Comparison of ENCODE assay signal across 11 cellular contexts in genomic region chr17:59669411-59669810, GRCh38. TPM values are rescaled to one million over a fixed set of nuclear protein-coding genes. Genes with fewer than 3 reads are reported as not detected.
DNase-seq lines count a peak whose midpoint lies in the region; ATAC-seq, FAIRE-seq and TF ChIP-seq lines count a peak whose summit lies in the region.
"Had no signal": no experiment of that assay in that cellular context is flagged by ENCODE, and none has a peak within 500 bp of the region (broad histone marks: within the 10 kb centered on the region; RNA-seq: fewer than 3 reads in every experiment).

No MANE protein-coding gene starts in this region.

- H3K4me3 Mint-ChIP-seq in neural progenitor cell = no peak overlapping the region

- no peak for TF ChIP-seq CTCF in cardiac muscle cell (IDR thresholded peaks at IDR 0.05; ENCODE audit: low read depth, low read length)
- TF ChIP-seq CTCF in right atrium auricular region (IDR thresholded peaks at IDR 0.05) = no peak
- no peak for TF ChIP-seq CTCF in thyroid gland (IDR thresholded peaks at IDR 0.05)
- TF ChIP-seq CTCF in neural progenitor cell (IDR thresholded peaks at IDR 0.05) = no peak

- H3K4me3 ChIP-seq in cardiac muscle cell (no peak overlapping the region), right atrium auricular region (no peak overlapping the region), thyroid gland (replicated peaks in 1 of 3) (no peak overlapping the region), neural progenitor cell (no peak overlapping the region)

- H3K36me3 Mint-ChIP-seq in neural progenitor cell = peaks cover 6% of the 10 kb centered on the region

- H3K27me3 ChIP-seq in cardiac muscle cell (no peaks in the 10 kb centered on the region), right atrium auricular region (no peaks in the 10 kb centered on the region), thyroid gland (no peaks in the 10 kb centered on the region), neural progenitor cell (no peaks in the 10 kb centered on the region)

- WGBS in thyroid gland, 2 donors = 59 to 80% methylated on average over 1 of the region's 1 CpG

- ATAC-seq in HG02588 (IDR thresholded peaks at IDR 0.05; ENCODE audit: unreplicated experiment) = no peak
- ATAC-seq: left ventricle myocardium superior had no signal

- H3K4me2 ChIP-seq in neural progenitor cell = no peak overlapping the region

- H3K4me1 ChIP-seq in cardiac muscle cell (ENCODE audit: low read depth) = no peaks in the 10 kb centered on the region
- peaks cover 0 to 10% of the 10 kb centered on the region in 2 donors for H3K4me1 ChIP-seq in right atrium auricular region
- H3K4me1 ChIP-seq in thyroid gland = peaks cover 39 to 62% of the 10 kb centered on the region in 2 donors
- no peaks in the 10 kb centered on the region for H3K4me1 ChIP-seq in neural progenitor cell

- no peak for DNase-seq in cardiac muscle cell (ENCODE audit: low read depth in 1 of 2, low spot score in 1 of 2)
- DNase-seq in right atrium auricular region (ENCODE audit: low spot score) = no peak
- DNase-seq in RCC 7860 (ENCODE audit: low spot score) = peak; percentile 82
- no peak for DNase-seq in thyroid gland
- DNase-seq in neural progenitor cell (ENCODE audit: low spot score) = no peak
- no peak for DNase-seq in retina
- DNase-seq: activated CD4-positive, alpha-beta T cell treated with anti-CD3 and anti-CD28 coated beads, Interleukin-2, amount 50 U/mL, for 1 hour; left ventricle myocardium superior; right cardiac atrium had no signal

- no peak overlapping the region for H3K9ac ChIP-seq in neural progenitor cell

- FAIRE-seq in RCC 7860 (lab: Jason Lieb, UNC) = no peak
- peak; percentile 60 for FAIRE-seq in islet of Langerhans (lab: Jason Lieb, UNC)

- no peaks in the 10 kb centered on the region for H3K4me1 Mint-ChIP-seq in neural progenitor cell

- intact Hi-C loops in thyroid gland (cut with DNase I) = loop anchor here (10.0 kb wide), 1 partner anchor 55 kb away; the partner anchor contains the start of gene CLTC

- H2AFZ ChIP-seq in neural progenitor cell (replicated peaks) = no peak overlapping the region

- H3K36me3 ChIP-seq in cardiac muscle cell = peaks cover 86% of the 10 kb centered on the region
- peaks cover 57% of the 10 kb centered on the region for H3K36me3 ChIP-seq in right atrium auricular region
- peaks cover 20 to 35% of the 10 kb centered on the region in 2 donors for H3K36me3 ChIP-seq in thyroid gland
- peaks cover 25% of the 10 kb centered on the region for H3K36me3 ChIP-seq in neural progenitor cell

- no peak for TF ChIP-seq POLR2A in thyroid gland (IDR thresholded peaks at IDR 0.05)

- no peaks in the 10 kb centered on the region for H3K27me3 Mint-ChIP-seq in neural progenitor cell (ENCODE audit: insufficient read depth, low read depth)

- no peaks in the 10 kb centered on the region for H3K9me3 Mint-ChIP-seq in neural progenitor cell

- H3K27ac ChIP-seq in cardiac muscle cell = peak overlapping the region; percentile 39
- peak overlapping the region in 1 of 2 donors; percentile 33 for H3K27ac ChIP-seq in right atrium auricular region
- peak overlapping the region; percentile 61 to 82 (median 79) for H3K27ac ChIP-seq in thyroid gland
- H3K27ac ChIP-seq in neural progenitor cell = no peak overlapping the region

- H3K9me3 ChIP-seq in cardiac muscle cell (ENCODE audit: low read depth) (no peaks in the 10 kb centered on the region), right atrium auricular region (no peaks in the 10 kb centered on the region), thyroid gland (no peaks in the 10 kb centered on the region), neural progenitor cell (ENCODE audit: low read depth) (no peaks in the 10 kb centered on the region)

- no peaks in the 10 kb centered on the region for H3K79me2 ChIP-seq in neural progenitor cell (ENCODE audit: low read depth)

- H3F3A ChIP-seq in neural progenitor cell (ENCODE audit: low read depth) = peaks cover 2% of the 10 kb centered on the region

- no peak overlapping the region for H3K27ac Mint-ChIP-seq in neural progenitor cell

- H4K20me1 ChIP-seq in neural progenitor cell (ENCODE audit: low read depth) = no peaks in the 10 kb centered on the region

RNA-seq across cellular contexts. Expression of gene PTRH2, which starts 37.8 kb away (rescaled TPM):
- total RNA-seq in cardiac muscle cell (9.3 and 12.0 TPM in 2 replicates), right atrium auricular region (10 to 100 TPM; 13.8 to 14.1 TPM), thyroid gland (10 to 100 TPM in 3 of 4 donors, 1 to 10 TPM in 1; 9.6 to 27.4 (median 21.7) TPM), neural progenitor cell (ENCODE audit: low replicate concordance) (15.3 and 17.6 TPM in 2 replicates)
- 17.7 and 22.9 TPM in 2 replicates for polyA plus RNA-seq in cardiac muscle cell

RNA-seq across cellular contexts. Expression of gene VMP1, which starts 38.0 kb away (rescaled TPM):
- total RNA-seq in cardiac muscle cell (73.9 and 91.3 TPM in 2 replicates), right atrium auricular region (10 to 100 TPM; 48.0 to 63.4 TPM), thyroid gland (100 to 1,000 TPM in 3 of 4 donors, 10 to 100 TPM in 1; 98.5 to 168 (median 125) TPM), neural progenitor cell (ENCODE audit: low replicate concordance) (62.1 and 64.8 TPM in 2 replicates)
- polyA plus RNA-seq in cardiac muscle cell = 62.6 and 65.0 TPM in 2 replicates

RNA-seq across cellular contexts. Expression of gene CLTC, which starts 49.7 kb away (rescaled TPM):
- 275 and 286 TPM in 2 replicates for total RNA-seq in cardiac muscle cell
- 168 and 172 TPM in 2 replicates for polyA plus RNA-seq in cardiac muscle cell
- 100 to 1,000 TPM; 183 to 256 TPM for total RNA-seq in right atrium auricular region
- total RNA-seq in thyroid gland = 100 to 1,000 TPM; 250 to 474 (median 364) TPM
- 190 and 225 TPM in 2 replicates for total RNA-seq in neural progenitor cell (ENCODE audit: low replicate concordance)
